Comparison of ENCODE assay signal across 15 cellular contexts in the genomic region with DNA sequence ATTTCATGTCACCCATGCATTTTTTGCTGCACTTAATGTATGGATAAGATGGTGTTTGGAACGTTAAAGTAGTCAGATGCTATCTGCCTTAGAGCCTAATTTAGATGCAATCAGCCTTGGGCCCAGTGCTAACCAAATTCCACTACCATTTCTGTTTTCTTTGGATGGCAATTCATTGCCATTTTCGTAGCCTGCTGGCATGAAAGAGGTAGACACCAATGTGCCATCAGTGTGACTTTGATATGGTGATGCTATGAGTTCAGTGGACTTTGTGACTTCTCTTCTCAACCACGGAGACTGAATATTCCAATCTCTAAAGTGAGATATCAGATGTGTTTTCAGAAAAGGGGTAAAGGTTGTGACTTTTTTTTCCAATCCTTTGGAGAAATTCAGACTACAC. TPM values are rescaled to one million over a fixed set of nuclear protein-coding genes. Genes with fewer than 3 reads are reported as not detected.
DNase-seq lines count a peak whose midpoint lies in the region; ATAC-seq and TF ChIP-seq lines count a peak whose summit lies in the region.
"Had no signal": no experiment of that assay in that cellular context is flagged by ENCODE, and none has a peak within 500 bp of the region (broad histone marks: within the 10 kb centered on the region; RNA-seq: fewer than 3 reads in every experiment).

No MANE protein-coding gene starts in this region.

- no peak overlapping the region for H2BK120ac ChIP-seq in IMR-90 (ENCODE audit: low read depth, low read length)

- no peak overlapping the region for H3K23ac ChIP-seq in IMR-90 (ENCODE audit: low read depth, low read length)

- H2AK9ac ChIP-seq in IMR-90 (replicated peaks; ENCODE audit: low read depth, low read length, poor library complexity) = no peak overlapping the region

- no peak overlapping the region for H4K8ac ChIP-seq in IMR-90 (ENCODE audit: low read depth in 2 of 2, low read length in 2 of 2)

- H3K27me3 Mint-ChIP-seq in CD8-positive, alpha-beta T cell (ENCODE audit: low read depth) = no peaks in the 10 kb centered on the region
- H3K27me3 Mint-ChIP-seq in activated T-helper 1 cell treated with anti-CD3 and anti-CD28 coated beads, Interleukin-12 subunit alpha, Interleukin-12 subunit beta, Interleukin-2, Interleukin-4 antibody, amounts not matched to agents 30 ng/mL and 10 ng/mL and 1 ng/mL, durations not matched to agents 14 hours and 24 hours and 36 hours (ENCODE audit: insufficient read depth) = peaks cover 2% of the 10 kb centered on the region
- H3K27me3 Mint-ChIP-seq in natural killer cell (ENCODE audit: low read depth in 2 of 2) = no peaks in the 10 kb centered on the region
- H3K27me3 Mint-ChIP-seq: stimulated activated naive CD8-positive, alpha-beta T cell treated with anti-CD3 and anti-CD28 coated beads, Interleukin-15, amount 100 ng/mL, for 72 hours had no signal

- H3K4me1 ChIP-seq in CD8-positive, alpha-beta T cell (ENCODE audit: insufficient read depth, low read length) = peaks cover 14% of the 10 kb centered on the region
- no peaks in the 10 kb centered on the region for H3K4me1 ChIP-seq in IMR-90 (ENCODE audit: control insufficient read depth, insufficient read depth, low read length)
- H3K4me1 ChIP-seq in suprapubic skin = peaks cover 19% of the 10 kb centered on the region

- peak overlapping the region; percentile 13 for H3K4me3 Mint-ChIP-seq in CD8-positive, alpha-beta T cell
- peak overlapping the region; percentile 4 for H3K4me3 Mint-ChIP-seq in activated T-helper 1 cell treated with anti-CD3 and anti-CD28 coated beads, Interleukin-12 subunit alpha, Interleukin-12 subunit beta, Interleukin-2, Interleukin-4 antibody, amounts not matched to agents 30 ng/mL and 10 ng/mL and 1 ng/mL, durations not matched to agents 14 hours and 24 hours and 36 hours
- H3K4me3 Mint-ChIP-seq in natural killer cell = peak overlapping the region; percentile 21

- intact Hi-C loops in CD8-positive, alpha-beta T cell (cut with DNase I, micrococcal nuclease) = loop anchor here in 1 of 2 experiments (2.0 kb wide), 2 partner anchors 95 to 429 kb away; a partner anchor contains a TSS
- intact Hi-C loops in IMR-90 (cut with micrococcal nuclease) = no loop called here
- intact Hi-C loops in activated T-helper 1 cell treated with anti-CD3 and anti-CD28 coated beads, Interleukin-12 subunit alpha, Interleukin-12 subunit beta, Interleukin-2, Interleukin-4 antibody, amounts not matched to agents 30 ng/mL and 10 ng/mL and 1 ng/mL, durations not matched to agents 14 hours and 24 hours and 36 hours (cut with micrococcal nuclease) = loop anchor here (2.0 to 5.0 kb wide), 3 partner anchors 147 to 774 kb away; no protein-coding TSS in a partner anchor
- intact Hi-C loops in natural killer cell (cut with micrococcal nuclease) = loop anchor here (2.0 to 5.0 kb wide), 2 partner anchors 49 to 139 kb away; a partner anchor contains a TSS

- no peak overlapping the region for H3K4me3 ChIP-seq in CD8-positive, alpha-beta T cell (ENCODE audit: low read depth, low read length)
- no peak overlapping the region for H3K4me3 ChIP-seq in IMR-90 (ENCODE audit: insufficient read depth, low read depth, low read length)
- H3K4me3 ChIP-seq in suprapubic skin = no peak overlapping the region

- H3K36me3 Mint-ChIP-seq in CD8-positive, alpha-beta T cell = peaks cover 14% of the 10 kb centered on the region
- H3K36me3 Mint-ChIP-seq in activated T-helper 1 cell treated with anti-CD3 and anti-CD28 coated beads, Interleukin-12 subunit alpha, Interleukin-12 subunit beta, Interleukin-2, Interleukin-4 antibody, amounts not matched to agents 30 ng/mL and 10 ng/mL and 1 ng/mL, durations not matched to agents 14 hours and 24 hours and 36 hours (ENCODE audit: low read depth) = peaks cover 10% of the 10 kb centered on the region
- H3K36me3 Mint-ChIP-seq in natural killer cell = no peaks in the 10 kb centered on the region

- no peaks in the 10 kb centered on the region for H3K9me3 ChIP-seq in CD8-positive, alpha-beta T cell (ENCODE audit: low read length)
- H3K9me3 ChIP-seq in IMR-90 (ENCODE audit: control insufficient read depth, insufficient read depth, low read length) (no peaks in the 10 kb centered on the region), suprapubic skin (no peaks in the 10 kb centered on the region)
- H3K9me3 ChIP-seq: lower lobe of right lung, spleen had no signal

- no peak for DNase-seq in CD8-positive, alpha-beta T cell
- DNase-seq in IMR-90 (no peak), natural killer cell (no peak), suprapubic skin (ENCODE audit: low spot score in 2 of 2) (no peak), C1 segment of cervical spinal cord (lab: John Stamatoyannopoulos, UW) (no peak), NCI-H748 (lab: John Stamatoyannopoulos, UW; ENCODE audit: unreplicated experiment) (no peak)
- DNase-seq in activated T-helper 1 cell treated with anti-CD3 and anti-CD28 coated beads, Interleukin-12 subunit alpha, Interleukin-12 subunit beta, Interleukin-2, Interleukin-4 antibody, amounts not matched to agents 30 ng/mL and 10 ng/mL and 1 ng/mL, durations not matched to agents 14 hours and 24 hours and 36 hours (ENCODE audit: low spot score) = no peak
- DNase-seq: activated CD4-positive, alpha-beta T cell treated with anti-CD3 and anti-CD28 coated beads for 48 hours; activated naive CD4-positive, alpha-beta T cell treated with Interleukin-2 at 50 U/mL for 16 hours; lower lobe of right lung; NCI-H1417; NCI-H524; stimulated activated CD4-positive, alpha-beta T cell treated with anti-CD3 and anti-CD28 coated beads, Interleukin-4, amount 100 ng/mL, for 24 hours; stimulated activated naive CD8-positive, alpha-beta T cell treated with anti-CD3 and anti-CD28 coated beads, Interleukin-15, amount 100 ng/mL, for 72 hours had no signal

- H3K27me3 ChIP-seq in CD8-positive, alpha-beta T cell (ENCODE audit: insufficient read depth, low read length) = no peaks in the 10 kb centered on the region
- H3K27me3 ChIP-seq in IMR-90 (ENCODE audit: control insufficient read depth, insufficient read depth, low read length) (no peaks in the 10 kb centered on the region), suprapubic skin (no peaks in the 10 kb centered on the region)
- H3K27me3 ChIP-seq: spleen had no signal

- ATAC-seq in CD8-positive, alpha-beta T cell = no peak
- ATAC-seq in IMR-90 (ENCODE audit: low read depth) = no peak
- no peak for ATAC-seq in natural killer cell
- ATAC-seq: lower lobe of right lung; stimulated activated naive CD8-positive, alpha-beta T cell treated with anti-CD3 and anti-CD28 coated beads, Interleukin-15, amount 100 ng/mL, for 72 hours had no signal

- no peak for TF ChIP-seq CTCF in CD8-positive, alpha-beta T cell (IDR thresholded peaks at IDR 0.05)
- TF ChIP-seq CTCF in IMR-90 (conservative IDR thresholded peaks at IDR 0.05; ENCODE audit: low read depth, low read length) = no peak
- TF ChIP-seq CTCF in natural killer cell (IDR thresholded peaks at IDR 0.05) = no peak
- TF ChIP-seq CTCF in suprapubic skin (IDR thresholded peaks at IDR 0.05) = no peak

- H3K14ac ChIP-seq in IMR-90 (replicated peaks; ENCODE audit: low read depth, low read length) = no peak overlapping the region

- no peak overlapping the region for H3K27ac Mint-ChIP-seq in CD8-positive, alpha-beta T cell
- H3K27ac Mint-ChIP-seq in activated T-helper 1 cell treated with anti-CD3 and anti-CD28 coated beads, Interleukin-12 subunit alpha, Interleukin-12 subunit beta, Interleukin-2, Interleukin-4 antibody, amounts not matched to agents 30 ng/mL and 10 ng/mL and 1 ng/mL, durations not matched to agents 14 hours and 24 hours and 36 hours = no peak overlapping the region
- H3K27ac Mint-ChIP-seq in natural killer cell = no peak overlapping the region

- no peaks in the 10 kb centered on the region for H3K9me3 Mint-ChIP-seq in CD8-positive, alpha-beta T cell
- H3K9me3 Mint-ChIP-seq in activated T-helper 1 cell treated with anti-CD3 and anti-CD28 coated beads, Interleukin-12 subunit alpha, Interleukin-12 subunit beta, Interleukin-2, Interleukin-4 antibody, amounts not matched to agents 30 ng/mL and 10 ng/mL and 1 ng/mL, durations not matched to agents 14 hours and 24 hours and 36 hours = no peaks in the 10 kb centered on the region
- no peaks in the 10 kb centered on the region for H3K9me3 Mint-ChIP-seq in natural killer cell
- H3K9me3 Mint-ChIP-seq: stimulated activated naive CD8-positive, alpha-beta T cell treated with anti-CD3 and anti-CD28 coated beads, Interleukin-15, amount 100 ng/mL, for 72 hours had no signal

- dilution Hi-C loops in IMR-90 (cut with HindIII; ENCODE audit: low sequenced_read_pairs, unreplicated experiment) = no loop called here

- no peaks in the 10 kb centered on the region for H3K36me3 ChIP-seq in CD8-positive, alpha-beta T cell (ENCODE audit: insufficient read depth, low read length)
- H3K36me3 ChIP-seq in IMR-90 (ENCODE audit: control insufficient read depth, insufficient read depth, low read length) (no peaks in the 10 kb centered on the region), suprapubic skin (no peaks in the 10 kb centered on the region)
- H3K36me3 ChIP-seq: lower lobe of right lung, spleen had no signal

- no peak overlapping the region for H4K5ac ChIP-seq in IMR-90 (ENCODE audit: low read depth, low read length)

- peaks cover 29% of the 10 kb centered on the region for H3K4me1 Mint-ChIP-seq in CD8-positive, alpha-beta T cell (ENCODE audit: low read depth)
- H3K4me1 Mint-ChIP-seq in activated T-helper 1 cell treated with anti-CD3 and anti-CD28 coated beads, Interleukin-12 subunit alpha, Interleukin-12 subunit beta, Interleukin-2, Interleukin-4 antibody, amounts not matched to agents 30 ng/mL and 10 ng/mL and 1 ng/mL, durations not matched to agents 14 hours and 24 hours and 36 hours (ENCODE audit: low read depth) = peaks cover 45% of the 10 kb centered on the region
- peaks cover 19 to 25% of the 10 kb centered on the region in 2 donors for H3K4me1 Mint-ChIP-seq in natural killer cell

- H3K79me1 ChIP-seq in IMR-90 (ENCODE audit: low read depth in 1 of 2, low read length in 2 of 2) = peaks cover 10 to 26% of the 10 kb centered on the region in 2 experiments; a peak in 3 of 4 replicates

- no peak for TF ChIP-seq EP300 in suprapubic skin (IDR thresholded peaks at IDR 0.05)

- WGBS in IMR-90 (ENCODE audit: extremely low coverage in 2 of 2, insufficient read length in 1 of 2), 2 experiments = no CpG with 5 or more reads among the region's 3 CpGs
- 76% methylated on average over 3 of the region's 3 CpGs for WGBS in suprapubic skin

- CTCF ChIA-PET in CD8-positive, alpha-beta T cell (lab: Charles Lee) = no interaction called here
- CTCF ChIA-PET in IMR-90 (lab: Yijun Ruan, JAX) = no interaction called here

- no peak overlapping the region for H2BK5ac ChIP-seq in IMR-90 (ENCODE audit: low read depth, low read length, poor library complexity, severe bottlenecking)

- POLR2A ChIA-PET in CD8-positive, alpha-beta T cell (lab: Charles Lee) = no interaction called here
- POLR2A ChIA-PET in IMR-90 (lab: Charles Lee; ENCODE audit: unreplicated experiment) = no interaction called here

- H3K9me1 ChIP-seq in IMR-90 (ENCODE audit: insufficient read depth, low read length) = no peaks in the 10 kb centered on the region

- H4K91ac ChIP-seq in IMR-90 (ENCODE audit: insufficient read depth, low read depth, low read length) = no peak overlapping the region

- H2AFZ ChIP-seq in IMR-90 (replicated peaks; ENCODE audit: low read length, poor library complexity) = no peak overlapping the region

- H3K27ac ChIP-seq in CD8-positive, alpha-beta T cell (ENCODE audit: low read depth, low read length) = no peak overlapping the region
- H3K27ac ChIP-seq in IMR-90 (ENCODE audit: insufficient read depth, low read length) = no peak overlapping the region
- H3K27ac ChIP-seq in suprapubic skin = no peak overlapping the region

- TF ChIP-seq POLR2A in IMR-90 (IDR thresholded peaks at IDR 0.05; ENCODE audit: low read depth, low read length) (no peak), suprapubic skin (IDR thresholded peaks at IDR 0.05) (no peak)

- no peaks in the 10 kb centered on the region for H4K20me1 ChIP-seq in IMR-90 (ENCODE audit: insufficient read depth, low read length)

- H3K4me2 ChIP-seq in IMR-90 (ENCODE audit: low read depth, low read length) = no peak overlapping the region

- H2BK20ac ChIP-seq in IMR-90 (ENCODE audit: low read depth, low read length) = no peak overlapping the region

- H2AK5ac ChIP-seq in IMR-90 (ENCODE audit: low read depth, low read length) = no peak overlapping the region

- in situ Hi-C loops in IMR-90 (cut with MboI; ENCODE audit: low sequenced_read_pairs) = no loop called here

- H3K4ac ChIP-seq in IMR-90 (ENCODE audit: low read depth, low read length) = no peak overlapping the region

- TF ChIP-seq RAD21 in IMR-90 (IDR thresholded peaks at IDR 0.05; ENCODE audit: low read length) = no peak

- no peak overlapping the region for H3K18ac ChIP-seq in IMR-90 (ENCODE audit: low read depth, low read length)

- BruUV-seq in IMR-90 (replicated peaks; lab: Mats Ljungman, UMichigan) = TSS peak; percentile 45

- H3K9ac ChIP-seq in IMR-90 (ENCODE audit: low read depth, low read length) = no peak overlapping the region

- H2BK15ac ChIP-seq in IMR-90 (ENCODE audit: low read depth, low read length) = no peak overlapping the region

- no peak overlapping the region for H3K56ac ChIP-seq in IMR-90 (ENCODE audit: extremely low read depth, insufficient read depth, low read length)

RNA-seq across cellular contexts. Expression of a gene that starts 1.5 kb away (rescaled TPM):
- 10 to 100 TPM; 13.4 to 16.7 TPM for total RNA-seq in CD8-positive, alpha-beta T cell
- 14.0 and 18.3 TPM in 2 replicates for total RNA-seq in IMR-90 (2012; rRNA removed)
- 15.4 and 19.1 TPM in 2 replicates for polyA plus RNA-seq in IMR-90 (2012; rRNA removed)
- polyA plus RNA-seq in IMR-90 (2012; cell fraction: cytosol; rRNA removed) = 3.2 and 9.8 TPM in 2 replicates
- 3.8 and 35.9 TPM in 2 replicates for polyA plus RNA-seq in IMR-90 (2012; cell fraction: nucleus; rRNA removed; ENCODE audit: low replicate concordance)
- 19.9 and 21.5 TPM in 2 replicates for total RNA-seq in activated T-helper 1 cell treated with anti-CD3 and anti-CD28 coated beads, Interleukin-12 subunit alpha, Interleukin-12 subunit beta, Interleukin-2, Interleukin-4 antibody, amounts not matched to agents 30 ng/mL and 10 ng/mL and 1 ng/mL, durations not matched to agents 14 hours and 24 hours and 36 hours
- total RNA-seq in natural killer cell = 10 to 100 TPM; 20.3 to 36.7 (median 22.2) TPM
- 100 to 1,000 TPM in 1 of 4 donors, 10 to 100 TPM in 3; 44.9 to 204 (median 50.3) TPM for total RNA-seq in suprapubic skin

RNA-seq across cellular contexts. Expression of a gene that starts 1.9 kb away (rescaled TPM):
- total RNA-seq in CD8-positive, alpha-beta T cell = 1 to 10 TPM; 3.9 to 4.5 TPM
- 10.0 and 14.2 TPM in 2 replicates for total RNA-seq in IMR-90 (2012; rRNA removed)
- polyA plus RNA-seq in IMR-90 (2012; rRNA removed) = 6.7 and 8.1 TPM in 2 replicates
- 1.9 and 2.9 TPM in 2 replicates for polyA plus RNA-seq in IMR-90 (2012; cell fraction: cytosol; rRNA removed)
- 0.75 and 4.9 TPM in 2 replicates for polyA plus RNA-seq in IMR-90 (2012; cell fraction: nucleus; rRNA removed; ENCODE audit: low replicate concordance)
- 15.4 and 16.2 TPM in 2 replicates for total RNA-seq in activated T-helper 1 cell treated with anti-CD3 and anti-CD28 coated beads, Interleukin-12 subunit alpha, Interleukin-12 subunit beta, Interleukin-2, Interleukin-4 antibody, amounts not matched to agents 30 ng/mL and 10 ng/mL and 1 ng/mL, durations not matched to agents 14 hours and 24 hours and 36 hours
- 10 to 100 TPM in 2 of 3 donors, 1 to 10 TPM in 1; 9.7 to 15.3 (median 12.8) TPM for total RNA-seq in natural killer cell
- total RNA-seq in suprapubic skin = 1 to 10 TPM; 2.8 to 3.7 (median 3.2) TPM

RNA-seq across cellular contexts. Expression of a gene that starts 49.6 kb away (rescaled TPM):
- total RNA-seq in CD8-positive, alpha-beta T cell = 10 to 100 TPM; 10.3 to 10.5 TPM
- total RNA-seq in IMR-90 (2012; rRNA removed) (11.8 and 22.8 TPM in 2 replicates), natural killer cell (10 to 100 TPM; 21.5 to 30.7 (median 21.8) TPM), suprapubic skin (10 to 100 TPM in 3 of 4 donors, 1 to 10 TPM in 1; 8.1 to 18.9 (median 12.6) TPM)
- polyA plus RNA-seq in IMR-90 (2012; rRNA removed) = 17.1 and 21.1 TPM in 2 replicates
- polyA plus RNA-seq in IMR-90 (2012; cell fraction: cytosol; rRNA removed) = 4.3 and 5.0 TPM in 2 replicates
- 2.7 and 8.2 TPM in 2 replicates for polyA plus RNA-seq in IMR-90 (2012; cell fraction: nucleus; rRNA removed; ENCODE audit: low replicate concordance)
- total RNA-seq in activated T-helper 1 cell treated with anti-CD3 and anti-CD28 coated beads, Interleukin-12 subunit alpha, Interleukin-12 subunit beta, Interleukin-2, Interleukin-4 antibody, amounts not matched to agents 30 ng/mL and 10 ng/mL and 1 ng/mL, durations not matched to agents 14 hours and 24 hours and 36 hours = 52.8 and 55.4 TPM in 2 replicates
